9 cellular contexts compared by ENCODE assay signal in the genomic region with DNA sequence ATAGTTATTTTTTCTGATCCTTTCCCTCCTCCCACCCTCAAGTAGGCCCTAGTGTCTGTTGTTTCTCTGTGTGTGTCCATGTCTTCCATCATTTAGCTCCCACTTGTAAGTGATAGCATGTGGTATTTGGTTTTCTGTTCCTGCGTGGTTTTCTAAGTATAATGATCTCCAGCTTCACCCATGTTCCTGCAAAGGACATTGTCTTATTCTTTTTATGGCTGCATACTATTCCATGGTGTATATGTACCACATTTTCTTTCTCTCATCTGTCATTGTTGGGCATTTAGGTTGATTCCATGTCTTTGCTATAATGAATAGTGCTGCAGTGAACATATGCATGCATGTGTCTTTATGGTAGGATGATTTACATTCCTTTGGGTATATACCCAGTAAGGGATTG.
"Had no signal": no experiment of that assay in that cellular context is flagged by ENCODE, and none has a peak within 500 bp of the region (broad histone marks: within the 10 kb centered on the region; RNA-seq: fewer than 3 reads in every experiment).

No MANE protein-coding gene starts in this region.

- FAIRE-seq: HepG2, K562 had no signal

- H3K27ac ChIP-seq: HL-60, KMS-11 had no signal

- H3K4me3 Mint-ChIP-seq: IgD-negative memory B cell had no signal

- H3K4me2 ChIP-seq: KMS-11 had no signal

- DNase-seq: IMR-90, Karpas-422, KBM-7, KG1 had no signal

- H3K27me3 Mint-ChIP-seq: IgD-negative memory B cell had no signal

- ATAC-seq: HepG2, K562 had no signal

- H3K4me1 Mint-ChIP-seq: IgD-negative memory B cell had no signal

- H3K4me3 ChIP-seq: K562 had no signal

- H3K9ac ChIP-seq: KMS-11 had no signal

- H3K27ac Mint-ChIP-seq: IgD-negative memory B cell had no signal
